8 cellular contexts compared by ENCODE assay signal in genomic region chr20:37693203-37693602, GRCh38. TPM values are rescaled to one million over a fixed set of nuclear protein-coding genes. Genes with fewer than 3 reads are reported as not detected.
DNase-seq lines count a peak whose midpoint lies in the region; ATAC-seq and TF ChIP-seq lines count a peak whose summit lies in the region.

No MANE protein-coding gene starts in this region.

- TF ChIP-seq CTCF in esophagus squamous epithelium (IDR thresholded peaks at IDR 0.05) = no peak
- TF ChIP-seq CTCF in gastrocnemius medialis (IDR thresholded peaks at IDR 0.05 in 4 of 5, conservative IDR thresholded peaks at IDR 0.05 in 1 of 5) = no peak

- peaks cover 0 to 33% (median 0%) of the 10 kb centered on the region in 4 donors for H3K27me3 ChIP-seq in esophagus squamous epithelium
- H3K27me3 ChIP-seq in gastrocnemius medialis = peaks cover 0 to 3% (median 0%) of the 10 kb centered on the region in 3 donors

- TF ChIP-seq POLR2A in esophagus squamous epithelium (IDR thresholded peaks at IDR 0.05) (no peak), gastrocnemius medialis (IDR thresholded peaks at IDR 0.05) (no peak)

- WGBS in esophagus squamous epithelium, 2 donors = 71 to 78% methylated on average over 2 of the region's 2 CpGs

- H3K4me1 ChIP-seq in esophagus squamous epithelium (peaks cover 5 to 28% (median 17%) of the 10 kb centered on the region in 3 donors), gastrocnemius medialis (peaks cover 12 to 17% of the 10 kb centered on the region in 2 donors)

- peak; percentile 27 for DNase-seq in RKO (ENCODE audit: low spot score)
- no peak for DNase-seq in esophagus squamous epithelium (lab: John Stamatoyannopoulos, UW)
- no peak for DNase-seq in gastrocnemius medialis
- DNase-seq in SW 1271 (lab: John Stamatoyannopoulos, UW) = no peak
- no peak for DNase-seq in stimulated activated CD4-positive, alpha-beta T cell treated with anti-CD3 and anti-CD28 coated beads, Interleukin-4, amount 100 ng/mL, for 4 hours
- DNase-seq in activated CD4-positive, CD25-positive, alpha-beta regulatory T cell (lab: John Stamatoyannopoulos, UW) = no peak

- H3K9me3 ChIP-seq in esophagus squamous epithelium = no peaks in the 10 kb centered on the region
- H3K9me3 ChIP-seq in gastrocnemius medialis = no peaks in the 10 kb centered on the region

- H3K36me3 ChIP-seq in esophagus squamous epithelium = no peaks in the 10 kb centered on the region
- H3K36me3 ChIP-seq in gastrocnemius medialis = no peaks in the 10 kb centered on the region

- in situ Hi-C loops in gastrocnemius medialis (cut with MboI; ENCODE audit: low sequenced_read_pairs in 4 of 4) = no loop called here

- intact Hi-C loops in esophagus squamous epithelium (cut with DNase I) = no loop called here
- intact Hi-C loops in gastrocnemius medialis (cut with DNase I; ENCODE audit: low total_unique reads) = loop anchor here (2.0 kb wide), 2 partner anchors 34 to 300 kb away; no protein-coding TSS in a partner anchor

- H3K4me3 ChIP-seq in esophagus squamous epithelium = peak overlapping the region; percentile 48 to 85 (median 73)
- peak overlapping the region; percentile 66 to 93 (median 77) for H3K4me3 ChIP-seq in gastrocnemius medialis

- peak overlapping the region in 1 of 4 donors; percentile 54 for H3K27ac ChIP-seq in esophagus squamous epithelium
- H3K27ac ChIP-seq in gastrocnemius medialis = peak overlapping the region; percentile 55 to 79 (median 72)

- ATAC-seq in GM18517 (IDR thresholded peaks at IDR 0.05; ENCODE audit: unreplicated experiment) (peak; percentile 21), gastrocnemius medialis (no peak), GM19351 (IDR thresholded peaks at IDR 0.05; ENCODE audit: unreplicated experiment) (no peak)

RNA-seq across cellular contexts. Expression of gene CTNNBL1, which starts 0.6 kb away (rescaled TPM):
- total RNA-seq in esophagus squamous epithelium (10 to 100 TPM; 15.3 to 31.5 (median 27.2) TPM), gastrocnemius medialis (10 to 100 TPM; 23.1 to 35.4 (median 30.3) TPM)
